Comparison of ENCODE assay signal across 14 cellular contexts in genomic region chr13:112679932-112680677, GRCh38.
"Had no signal": no experiment of that assay in that cellular context is flagged by ENCODE, and none has a peak within 500 bp of the region (broad histone marks: within the 10 kb centered on the region; RNA-seq: fewer than 3 reads in every experiment).

No MANE protein-coding gene starts in this region.

- H3K27ac Mint-ChIP-seq: activated T-helper 2 cell treated with anti-CD3 and anti-CD28 coated beads, Interferon-gamma antibody, Interleukin-2, Interleukin-4, amounts not matched to agents 10 μg/mL and 5 μg/mL and 100 μg/mL, durations not matched to agents 14 hours and 24 hours and 36 hours; T-helper 2 cell treated with Interferon-gamma antibody and Interleukin-4, amounts not matched to agents 5 μg/mL and 100 μg/mL, for 36 hours; type B pancreatic cell had no signal

- H3K36me3 Mint-ChIP-seq: type B pancreatic cell had no signal

- H3K9me3 ChIP-seq: esophagus muscularis mucosa, suprapubic skin had no signal

- DNase-seq: activated naive CD4-positive, alpha-beta T cell treated with anti-CD3 and anti-CD28 coated beads, Interleukin-2, amount 50 U/mL, for 16 hours; activated T-cell treated with anti-CD3 and anti-CD28 coated beads, Interleukin-2, amount 50 U/mL, for 1 hour; left ventricle myocardium superior; stimulated activated CD4-positive, alpha-beta T cell treated with anti-CD3 and anti-CD28 coated beads, Interleukin-12 subunit alpha, Interleukin-12 subunit beta, amount 100 ng/mL, for 4 hours; stimulated activated naive CD4-positive, alpha-beta T cell; SW 1271 had no signal

- H3K27me3 ChIP-seq: cardiac muscle cell, esophagus muscularis mucosa, suprapubic skin had no signal

- H3K27ac ChIP-seq: cardiac muscle cell, esophagus muscularis mucosa, suprapubic skin had no signal

- ATAC-seq: activated CD4-positive, CD25-positive, alpha-beta regulatory T cell treated with anti-CD3 and anti-CD28 coated beads, Interleukin-2, amount 50 U/mL, for 24 hours; left ventricle myocardium superior had no signal

- H3K9me3 Mint-ChIP-seq: activated T-helper 2 cell treated with anti-CD3 and anti-CD28 coated beads, Interferon-gamma antibody, Interleukin-2, Interleukin-4, amounts not matched to agents 10 μg/mL and 5 μg/mL and 100 μg/mL, durations not matched to agents 14 hours and 24 hours and 36 hours; neural crest cell; T-helper 2 cell treated with Interferon-gamma antibody and Interleukin-4, amounts not matched to agents 5 μg/mL and 100 μg/mL, for 36 hours; type B pancreatic cell had no signal

- H3K4me3 Mint-ChIP-seq: neural crest cell; T-helper 2 cell treated with Interferon-gamma antibody and Interleukin-4, amounts not matched to agents 5 μg/mL and 100 μg/mL, for 36 hours; type B pancreatic cell had no signal

- H3K36me3 ChIP-seq: cardiac muscle cell, esophagus muscularis mucosa, suprapubic skin had no signal

- H3K4me3 ChIP-seq: cardiac muscle cell, esophagus muscularis mucosa, suprapubic skin had no signal

- H3K4me1 ChIP-seq: esophagus muscularis mucosa, suprapubic skin had no signal
